ENCODE assay signal across 1 cellular context in the genomic region with DNA sequence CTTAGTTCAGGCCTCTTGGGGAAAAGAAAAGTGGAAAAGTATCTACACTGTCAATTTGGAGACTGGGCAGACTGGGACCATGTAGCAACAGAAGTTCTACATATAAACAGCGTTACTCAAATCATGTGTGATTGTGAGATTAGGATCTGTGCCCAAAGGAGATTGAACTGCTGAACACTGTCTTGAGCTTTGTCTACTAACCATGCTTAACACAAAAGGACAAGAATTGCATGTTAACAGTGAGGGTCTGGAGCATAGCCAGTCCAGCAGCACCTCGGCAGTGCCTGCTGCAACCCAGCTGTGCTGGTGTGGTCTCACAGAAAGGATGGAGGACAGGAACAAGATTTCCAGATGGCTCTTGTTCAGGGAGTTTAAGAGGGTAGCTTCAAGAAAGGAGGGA.
TF ChIP-seq lines count a peak whose summit lies in the region.

No MANE protein-coding gene starts in this region.

TF ChIP-seq in HEK293, 187 proteins besides CTCF, POLR2A, EP300 and RAD21 (continued from another document):
- TF ChIP-seq REPIN1 (tag by site-specific recombination; IDR thresholded peaks at IDR 0.05; ENCODE audit: low read depth) (no peak), ZSCAN30 (tag by site-specific recombination; IDR thresholded peaks at IDR 0.05) (0 out of 2 replicates have a peak, but pooled peaks have one; percentile 23), ZNF433 (tag by site-specific recombination; IDR thresholded peaks at IDR 0.05; ENCODE audit: low read depth) (no peak), ZNF2 (tag by site-specific recombination; IDR thresholded peaks at IDR 0.05) (0 out of 2 replicates have a peak, but pooled peaks have one; percentile 26), ZNF112 (tag by site-specific recombination; IDR thresholded peaks at IDR 0.05) (no peak), ZBTB7A (tag by site-specific recombination; IDR thresholded peaks at IDR 0.05; ENCODE audit: low read depth) (no peak), ZNF664 (tag by site-specific recombination; IDR thresholded peaks at IDR 0.05) (no peak), ZNF596 (tag by site-specific recombination; IDR thresholded peaks at IDR 0.05) (no peak), TRIM28 (IDR thresholded peaks at IDR 0.05; ENCODE audit: borderline replicate concordance, low read length) (0 out of 2 replicates have a peak, but pooled peaks have one; percentile 25), ZNF324 (tag by site-specific recombination; IDR thresholded peaks at IDR 0.05) (no peak), OSR2 (tag by site-specific recombination; IDR thresholded peaks at IDR 0.05) (no peak), ZNF645 (tag by site-specific recombination; IDR thresholded peaks at IDR 0.05) (no peak), GLI4 (tag by site-specific recombination; IDR thresholded peaks at IDR 0.05) (no peak), ZNF169 (tag by site-specific recombination; IDR thresholded peaks at IDR 0.05) (no peak), ZNF629 (tag by site-specific recombination; IDR thresholded peaks at IDR 0.05) (no peak), YY2 (tag by site-specific recombination; IDR thresholded peaks at IDR 0.05) (no peak), ZNF302 (tag by site-specific recombination; IDR thresholded peaks at IDR 0.05; ENCODE audit: low read depth) (no peak), PRDM6 (tag by site-specific recombination; IDR thresholded peaks at IDR 0.05) (no peak)
- TF ChIP-seq, protein P1, sequence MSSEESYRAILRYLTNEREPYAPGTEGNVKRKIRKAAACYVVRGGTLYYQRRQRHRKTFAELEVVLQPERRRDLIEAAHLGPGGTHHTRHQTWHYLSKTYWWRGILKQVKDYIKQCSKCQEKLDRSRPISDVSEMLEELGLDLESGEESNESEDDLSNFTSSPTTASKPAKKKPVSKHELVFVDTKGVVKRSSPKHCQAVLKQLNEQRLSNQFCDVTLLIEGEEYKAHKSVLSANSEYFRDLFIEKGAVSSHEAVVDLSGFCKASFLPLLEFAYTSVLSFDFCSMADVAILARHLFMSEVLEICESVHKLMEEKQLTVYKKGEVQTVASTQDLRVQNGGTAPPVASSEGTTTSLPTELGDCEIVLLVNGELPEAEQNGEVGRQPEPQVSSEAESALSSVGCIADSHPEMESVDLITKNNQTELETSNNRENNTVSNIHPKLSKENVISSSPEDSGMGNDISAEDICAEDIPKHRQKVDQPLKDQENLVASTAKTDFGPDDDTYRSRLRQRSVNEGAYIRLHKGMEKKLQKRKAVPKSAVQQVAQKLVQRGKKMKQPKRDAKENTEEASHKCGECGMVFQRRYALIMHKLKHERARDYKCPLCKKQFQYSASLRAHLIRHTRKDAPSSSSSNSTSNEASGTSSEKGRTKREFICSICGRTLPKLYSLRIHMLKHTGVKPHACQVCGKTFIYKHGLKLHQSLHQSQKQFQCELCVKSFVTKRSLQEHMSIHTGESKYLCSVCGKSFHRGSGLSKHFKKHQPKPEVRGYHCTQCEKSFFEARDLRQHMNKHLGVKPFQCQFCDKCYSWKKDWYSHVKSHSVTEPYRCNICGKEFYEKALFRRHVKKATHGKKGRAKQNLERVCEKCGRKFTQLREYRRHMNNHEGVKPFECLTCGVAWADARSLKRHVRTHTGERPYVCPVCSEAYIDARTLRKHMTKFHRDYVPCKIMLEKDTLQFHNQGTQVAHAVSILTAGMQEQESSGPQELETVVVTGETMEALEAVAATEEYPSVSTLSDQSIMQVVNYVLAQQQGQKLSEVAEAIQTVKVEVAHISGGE (tag by site-specific recombination; conservative IDR thresholded peaks at IDR 0.05; ENCODE audit: low read depth), result no peak
